In the genomic region with DNA sequence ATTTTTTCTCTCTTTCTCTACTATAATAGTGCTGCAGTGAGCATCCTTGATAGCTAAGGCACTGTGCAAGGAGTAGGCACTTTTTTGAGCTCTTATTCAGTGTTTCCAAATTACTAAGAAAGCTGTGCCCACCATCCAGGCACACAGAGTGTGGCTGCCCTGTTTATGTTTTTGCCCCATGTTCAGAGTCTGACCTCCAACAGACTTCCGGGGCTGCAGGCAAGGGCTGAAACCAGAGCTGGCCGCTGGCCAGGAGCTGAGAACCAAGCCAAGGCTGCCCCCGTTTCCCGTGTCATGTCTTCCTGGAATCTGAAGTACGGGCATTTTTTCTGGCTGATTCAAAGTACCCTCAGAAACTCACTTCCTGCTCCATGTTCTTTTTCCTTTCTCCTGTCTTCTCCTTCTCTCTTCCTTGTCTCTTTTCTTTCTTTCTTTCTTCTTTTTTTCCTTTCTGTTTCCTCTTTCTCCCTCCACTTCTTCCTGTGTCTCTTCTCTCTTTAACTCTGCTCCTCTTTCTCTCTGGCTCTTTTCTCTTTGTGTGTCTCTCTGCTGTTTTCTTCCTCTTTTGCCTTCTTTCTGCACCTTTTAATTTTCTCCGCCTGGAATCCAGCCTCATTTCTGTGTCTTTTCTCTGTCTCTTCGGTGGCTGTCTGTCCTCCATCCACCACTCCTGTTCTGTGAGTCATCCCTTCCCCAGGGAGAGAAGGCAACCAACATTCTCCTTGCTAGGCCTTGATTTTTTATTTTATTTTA, we compare ENCODE assay signal across 8 cellular contexts. TPM values are rescaled to one million over a fixed set of nuclear protein-coding genes. Genes with fewer than 3 reads are reported as not detected.
A peak's percentile ranks its signal among the peaks of the same experiment; 100 is the strongest.
DNase-seq lines count a peak whose midpoint lies in the region; ATAC-seq lines count a peak whose summit lies in the region.

No MANE protein-coding gene starts in this region.

- H3K4me1 ChIP-seq in BLaER1 = peaks cover 17% of the 10 kb centered on the region
- H3K4me1 ChIP-seq in SJSA1 (replicated peaks) = peaks cover 39% of the 10 kb centered on the region

- H4K20me1 ChIP-seq in BLaER1 = no peaks in the 10 kb centered on the region

- peak overlapping the region; percentile 77 for H3K4me2 ChIP-seq in BLaER1

- ATAC-seq in GM18511 (IDR thresholded peaks at IDR 0.05; ENCODE audit: unreplicated experiment) = peak; percentile 74

- peak overlapping the region; percentile 82 for H3K27ac ChIP-seq in BLaER1
- peak overlapping the region; percentile 99 for H3K27ac ChIP-seq in SJSA1
- peak overlapping the region; percentile 54 for H3K27ac ChIP-seq in substantia nigra (ENCODE audit: low read depth, low read length, poor library complexity, severe bottlenecking)

- H3K9me3 ChIP-seq in BLaER1 (0 out of 2 replicates have a peak, but pooled peaks cover 4% of the 10 kb centered on the region), SJSA1 (replicated peaks) (no peaks in the 10 kb centered on the region)

- H3K4me3 ChIP-seq in BLaER1 = 0 out of 2 replicates have a peak overlapping the region, but pooled peaks have one; percentile 4
- H3K4me3 ChIP-seq in SJSA1 = peak overlapping the region; percentile 18; the same call in 1 of the 2 replicates

- H3K9ac ChIP-seq in BLaER1 = peak overlapping the region; percentile 56; the same call in 1 of the 2 replicates

- peak; percentile 83 for DNase-seq in HS-5 (ENCODE audit: low read depth)
- peak; percentile 75 to 84 for DNase-seq in SJSA1 (ENCODE audit: low read depth in 1 of 2, low spot score in 2 of 2)
- peak; percentile 60 for DNase-seq in dedifferentiated amniotic fluid mesenchymal stem cell (ENCODE audit: extremely low spot score)
- DNase-seq in mesenteric fat pad (ENCODE audit: low spot score) = peak; percentile 93
- DNase-seq in substantia nigra (lab: John Stamatoyannopoulos, UW) = peak in 37 of 49 donors; percentile 5 to 73 (median 35)
- DNase-seq in NCI-H187 treated with DMSO at 0.1 percent for 48 hours (lab: John Stamatoyannopoulos, UW) = no peak

- H3K27me3 ChIP-seq in BLaER1 (no peaks in the 10 kb centered on the region), SJSA1 (replicated peaks) (no peaks in the 10 kb centered on the region)

- H3K36me3 ChIP-seq in BLaER1 (no peaks in the 10 kb centered on the region), SJSA1 (no peaks in the 10 kb centered on the region)

RNA-seq across cellular contexts. Expression of a gene that starts 17.0 kb away (rescaled TPM):
- total RNA-seq in SJSA1 (2014; rRNA removed; shearing (Covaris generic)) = 2.3 and 7.7 TPM in 2 replicates
- total RNA-seq in mesenteric fat pad = 1.4 TPM

RNA-seq across cellular contexts. Expression of a gene that starts 23.6 kb away (rescaled TPM):
- total RNA-seq in SJSA1 (2014; rRNA removed; shearing (Covaris generic)) = not detected in 2 replicates
- total RNA-seq in mesenteric fat pad = 9.2 TPM

RNA-seq across cellular contexts. Expression of a gene that starts 39.6 kb away (rescaled TPM):
- 100 and 179 TPM in 2 replicates for total RNA-seq in SJSA1 (2014; rRNA removed; shearing (Covaris generic))
- 276 TPM for total RNA-seq in mesenteric fat pad

RNA-seq across cellular contexts. Expression of a gene that starts 45.6 kb away (rescaled TPM):
- total RNA-seq in SJSA1 (2014; rRNA removed; shearing (Covaris generic)) = 13.9 and 14.3 TPM in 2 replicates
- 32.3 TPM for total RNA-seq in mesenteric fat pad

Comparison
In these comparisons a context has a peak if more than half of its experiments do, and no peak if none do; other contexts are left out.
1. RNA of a gene that starts 23.6 kb away (total RNA-seq): 9.2 TPM in mesenteric fat pad (single experiment); not detected in SJSA1; every median in the first group is over 10 times any median in the second.
2. Peak in every context shown above with its lines, with median percentiles within 50 percentile points of each other: H3K27ac ChIP-seq.